12 cellular contexts compared by ENCODE assay signal in the genomic region with DNA sequence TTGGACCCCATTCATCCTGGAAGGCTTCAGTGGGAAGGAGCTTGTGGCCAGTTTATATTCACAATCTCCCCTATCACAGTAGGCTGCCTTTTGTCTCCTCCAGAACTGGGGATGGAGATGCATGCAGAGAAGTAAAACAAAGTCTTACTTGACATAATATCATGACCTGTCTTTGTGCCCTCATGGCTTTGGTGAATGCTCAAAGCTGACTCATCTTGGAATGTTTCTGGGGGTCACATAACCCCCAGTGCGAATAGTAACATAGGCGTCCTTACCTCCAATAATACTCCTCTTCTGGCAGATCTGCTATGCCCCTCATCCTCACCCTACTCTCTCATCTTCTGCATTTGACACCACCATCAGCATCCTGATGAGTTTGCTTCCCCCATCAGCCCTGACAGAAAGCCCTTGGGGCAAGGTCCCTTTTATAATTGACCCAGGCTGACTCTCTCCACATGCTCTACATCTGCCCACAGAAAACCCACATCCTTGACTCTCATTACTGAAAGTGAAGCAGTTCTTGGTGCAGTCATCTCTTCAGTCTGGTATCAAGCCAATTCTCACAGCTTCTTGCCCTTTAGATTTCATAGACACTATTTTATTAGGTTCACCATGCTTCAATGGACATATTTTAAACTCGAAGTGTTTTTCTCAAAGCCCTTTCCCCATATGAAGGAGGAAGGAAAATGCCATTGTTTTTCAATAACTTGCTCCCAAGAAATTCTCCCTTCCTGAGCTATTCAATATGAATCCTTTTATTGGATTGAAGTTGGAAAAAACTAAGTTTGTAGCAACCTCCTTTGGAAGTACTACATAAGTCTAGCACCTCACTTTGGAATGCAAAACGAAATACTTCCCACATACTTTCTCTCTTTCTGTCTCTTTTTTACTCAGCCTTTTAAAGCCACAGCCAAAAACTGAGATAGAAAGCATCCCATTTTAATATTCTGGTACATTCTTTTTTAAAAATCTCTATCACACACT. TPM values are rescaled to one million over a fixed set of nuclear protein-coding genes. Genes with fewer than 3 reads are reported as not detected.
DNase-seq lines count a peak whose midpoint lies in the region; ATAC-seq and TF ChIP-seq lines count a peak whose summit lies in the region.
"Had no signal": no experiment of that assay in that cellular context is flagged by ENCODE, and none has a peak within 500 bp of the region (broad histone marks: within the 10 kb centered on the region; RNA-seq: fewer than 3 reads in every experiment).

No MANE protein-coding gene starts in this region.

- CTCF ChIA-PET in BJ (lab: Yijun Ruan, JAX): no interaction called here

- TF ChIP-seq CTCF in BJ (IDR thresholded peaks at IDR 0.05; ENCODE audit: insufficient read depth, low read depth, low read length) (no peak), thyroid gland (IDR thresholded peaks at IDR 0.05) (no peak)

- no peaks in the 10 kb centered on the region for H3K27me3 ChIP-seq in BJ (ENCODE audit: control insufficient read depth, insufficient read depth, low read length)
- H3K27me3 ChIP-seq in thyroid gland: no peaks in the 10 kb centered on the region

- H3K4me3 ChIP-seq in BJ (ENCODE audit: low read depth, low read length) (no peak overlapping the region), thyroid gland (replicated peaks in 1 of 3) (no peak overlapping the region)
- H3K4me3 ChIP-seq: left ventricle myocardium inferior had no signal

- TF ChIP-seq POLR2A in thyroid gland (IDR thresholded peaks at IDR 0.05): no peak

- DNase-seq in BJ (ENCODE audit: low read depth) (peak; percentile 34), brain pericyte (ENCODE audit: low read depth, low spot score) (peak; percentile 53), anterior cingulate cortex (lab: John Stamatoyannopoulos, UW) (no peak), thyroid gland (no peak)
- DNase-seq in activated CD4-positive, alpha-beta T cell treated with anti-CD3 and anti-CD28 coated beads, Interleukin-2, amount 50 U/mL, for 48 hours: no peak
- DNase-seq in stimulated activated CD4-positive, alpha-beta T cell treated with anti-CD3 and anti-CD28 coated beads, Interleukin-4, amount 100 ng/mL, for 4 hours: no peak
- DNase-seq: activated naive CD8-positive, alpha-beta T cell treated with anti-CD3 and anti-CD28 coated beads for 36 hours; DMS153; left ventricle myocardium inferior; NCI-H748 treated with DMSO at 0.1 percent for 48 hours had no signal

- 69 to 71% methylated on average over 4 of the region's 4 CpGs for WGBS in thyroid gland, 2 donors

- no peak overlapping the region for H3K27ac ChIP-seq in thyroid gland
- H3K27ac ChIP-seq: left ventricle myocardium inferior had no signal

- POLR2A ChIA-PET in BJ (lab: Charles Lee): no interaction called here

- H3K36me3 ChIP-seq in BJ (ENCODE audit: control insufficient read depth, insufficient read depth, low read length) (no peaks in the 10 kb centered on the region), thyroid gland (no peaks in the 10 kb centered on the region)
- H3K36me3 ChIP-seq: left ventricle myocardium inferior had no signal

- ATAC-seq in GM19395 (IDR thresholded peaks at IDR 0.05; ENCODE audit: unreplicated experiment) (peak; percentile 99), HG03064 (IDR thresholded peaks at IDR 0.05; ENCODE audit: low read depth, unreplicated experiment) (peak; percentile 100)

- intact Hi-C loops in thyroid gland (cut with DNase I): no loop called here

- H3K4me1 ChIP-seq in thyroid gland: no peaks in the 10 kb centered on the region
- H3K4me1 ChIP-seq: left ventricle myocardium inferior had no signal

- no peaks in the 10 kb centered on the region for H3K9me3 ChIP-seq in thyroid gland
- H3K9me3 ChIP-seq: left ventricle myocardium inferior had no signal

RNA-seq across cellular contexts. Expression of gene OSTN, which starts 36.6 kb away (rescaled TPM):
- not detected in 2 replicates for polyA plus RNA-seq in BJ (2011; rRNA removed)
- not detected in 2 replicates for polyA minus RNA-seq in BJ (2011; rRNA and poly(A)+ RNA removed)
- not detected for total RNA-seq in thyroid gland
- total RNA-seq: activated naive CD8-positive, alpha-beta T cell treated with anti-CD3 and anti-CD28 coated beads for 36 hours had no signal

Comparison
In these comparisons a context has a peak if more than half of its experiments do, and no peak if none do; other contexts are left out.
1. DNase-seq: peak in BJ (single experiment) and brain pericyte (single experiment); none in activated CD4-positive, alpha-beta T cell treated with anti-CD3 and anti-CD28 coated beads, Interleukin-2, amount 50 U/mL, for 48 hours (0 of 2), anterior cingulate cortex (0 of 58), stimulated activated CD4-positive, alpha-beta T cell treated with anti-CD3 and anti-CD28 coated beads, Interleukin-4, amount 100 ng/mL, for 4 hours (0 of 2) and thyroid gland (0 of 2).